24 cellular contexts compared by ENCODE assay signal in the genomic region with DNA sequence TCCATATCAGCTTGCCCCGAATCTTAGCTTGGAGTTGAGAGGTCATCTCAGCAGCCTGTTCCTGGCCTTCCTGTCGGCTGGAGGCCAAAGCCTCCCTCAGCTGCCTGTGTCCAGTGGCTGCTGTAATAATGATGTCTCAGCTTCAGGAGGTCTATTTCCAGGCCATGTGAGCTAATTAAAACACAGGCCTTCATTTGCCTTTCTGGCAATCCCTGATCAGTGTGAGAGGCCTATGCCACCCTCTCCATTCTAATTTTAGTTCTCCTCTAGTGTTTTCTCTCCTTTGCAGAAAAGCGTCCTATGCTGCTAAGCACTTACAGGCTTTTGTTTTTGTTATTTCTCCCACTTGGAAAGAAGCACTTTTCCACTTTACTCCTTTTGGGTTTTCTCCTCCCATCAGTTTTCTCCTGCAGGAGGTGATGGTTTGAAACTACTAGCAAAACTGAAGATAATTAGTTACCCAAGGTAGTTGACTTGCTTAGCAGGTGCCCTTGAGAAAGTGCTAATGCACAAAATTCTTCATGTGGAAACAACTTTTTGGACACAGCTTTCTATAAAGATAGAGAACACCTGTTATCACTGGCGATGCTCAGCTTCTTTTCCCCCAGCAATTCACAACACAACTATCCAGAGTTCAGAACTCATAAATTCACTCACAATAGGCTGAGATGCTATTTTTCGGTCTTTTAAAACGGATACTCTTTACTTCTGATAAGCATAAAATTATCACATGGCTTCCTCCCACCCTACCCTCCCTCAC.
"Had no signal": no experiment of that assay in that cellular context is flagged by ENCODE, and none has a peak within 500 bp of the region (broad histone marks: within the 10 kb centered on the region; RNA-seq: fewer than 3 reads in every experiment).

No MANE protein-coding gene starts in this region.

- H3K9me3 Mint-ChIP-seq: endodermal cell, naive B cell, nephron, type B pancreatic cell had no signal

- FAIRE-seq: endothelial cell of umbilical vein, pancreas, small intestine, urothelium cell line had no signal

- H3K4me1 ChIP-seq: foreskin keratinocyte, pancreas, thyroid gland had no signal

- H3K27me3 ChIP-seq: foreskin keratinocyte, hepatocyte, pancreas, thyroid gland had no signal

- H3K27me3 Mint-ChIP-seq: naive B cell, progenitor cell of endocrine pancreas, type B pancreatic cell had no signal

- H3K27ac ChIP-seq: foreskin keratinocyte, hepatocyte, pancreas, thyroid gland had no signal

- H3K9me3 ChIP-seq: pancreas, thyroid gland had no signal

- H3K27ac Mint-ChIP-seq: endodermal cell, naive B cell, nephron, progenitor cell of endocrine pancreas, type B pancreatic cell had no signal

- H3K4me3 Mint-ChIP-seq: endodermal cell, naive B cell, nephron, type B pancreatic cell had no signal

- H3K4me3 ChIP-seq: hepatocyte, lung, pancreas, thyroid gland had no signal

- H3K36me3 ChIP-seq: pancreas, thyroid gland had no signal

- H3K4me1 Mint-ChIP-seq: endodermal cell, naive B cell, nephron had no signal

- H3K4me2 ChIP-seq: hepatocyte had no signal

- ATAC-seq: foreskin keratinocyte, left colon, left ventricle myocardium superior, pancreas, right cardiac atrium had no signal

- H2AFZ ChIP-seq: hepatocyte had no signal

- H3K79me2 ChIP-seq: hepatocyte had no signal

- DNase-seq: effector CD4-positive, alpha-beta T cell; endodermal cell; erythroblast; foreskin keratinocyte; head of caudate nucleus; left colon; left ventricle myocardium superior; mesendoderm; naive B cell; occipital lobe; pancreas; right cardiac atrium; small intestine; stimulated activated CD4-positive, alpha-beta T cell treated with anti-CD3 and anti-CD28 coated beads, Interleukin-12 subunit alpha, Interleukin-12 subunit beta, amount 100 ng/mL, for 4 hours; stimulated activated CD4-positive, alpha-beta T cell treated with anti-CD3 and anti-CD28 coated beads, Interleukin-2, amount 100 ng/mL, for 48 hours; stimulated activated naive CD4-positive, alpha-beta T cell treated with Interleukin-2 at 50 U/mL for 16 hours; thyroid gland had no signal

- H3K36me3 Mint-ChIP-seq: naive B cell, type B pancreatic cell had no signal
